ENCODE assay signal across 8 cellular contexts in genomic region chr5:151719228-151719861, GRCh38. TPM values are rescaled to one million over a fixed set of nuclear protein-coding genes. Genes with fewer than 3 reads are reported as not detected.
DNase-seq lines count a peak whose midpoint lies in the region; ATAC-seq, FAIRE-seq and TF ChIP-seq lines count a peak whose summit lies in the region.

No MANE protein-coding gene starts in this region.

- ATAC-seq in HepG2 (peak; percentile 84), HG03378 (IDR thresholded peaks at IDR 0.05; ENCODE audit: unreplicated experiment) (no peak), HG03469 (IDR thresholded peaks at IDR 0.05; ENCODE audit: unreplicated experiment) (no peak)

- peak; percentile 52; the same call in 1 of the 2 replicates for TF ChIP-seq RAD21 in HepG2 (CRISPR knock-in tag; IDR thresholded peaks at IDR 0.05)

- H3K27me3 Mint-ChIP-seq in HFFc6 (ENCODE audit: insufficient read depth) = no peaks in the 10 kb centered on the region; the same call in 1 of the 2 replicates

- intact Hi-C loops in HepG2 (cut with micrococcal nuclease; ENCODE audit: unreplicated experiment) = loop anchor here (1.0 to 2.0 kb wide), 2 partner anchors 33 to 60 kb away; partner anchors contain the start of gene SPARC

- TF ChIP-seq EP300 in HepG2 (IDR thresholded peaks at IDR 0.05; ENCODE audit: low read depth in 2 of 2, low read length in 2 of 2) = no peak
- no peak for TF ChIP-seq EP300 in HepG2 (CRISPR knock-in tag; IDR thresholded peaks at IDR 0.05; ENCODE audit: borderline replicate concordance)

- DNase-seq in HFFc6 (peak; percentile 57), amniotic epithelial cell (ENCODE audit: low read depth) (peak; percentile 62), HepG2 (ENCODE audit: low spot score) (peak; percentile 51), urothelium cell line (ENCODE audit: low spot score) (no peak), H54 (ENCODE audit: insufficient read length, low spot score) (no peak)

- CTCF ChIA-PET in HepG2 (lab: Yijun Ruan, JAX; ENCODE audit: low intra/inter-chr PET ratio, low total read pairs) = interaction anchor here (3.5 kb wide), 1 partner anchor 60 kb away, joined by 38 read pairs; no protein-coding TSS in a partner anchor

- H3K4me2 ChIP-seq in HepG2 (ENCODE audit: low read depth, low read length) = no peak overlapping the region

- no peaks in the 10 kb centered on the region for H3K79me2 ChIP-seq in HepG2 (ENCODE audit: insufficient read depth, low read length)

- H3K4me3 ChIP-seq in HepG2 (replicated peaks in 1 of 3; ENCODE audit: insufficient read depth in 1 of 3, low read depth in 2 of 3, low read length in 3 of 3) = no peak overlapping the region

- no peaks in the 10 kb centered on the region for H3K36me3 Mint-ChIP-seq in HFFc6 (ENCODE audit: low read depth)

- no peaks in the 10 kb centered on the region for H3K36me3 ChIP-seq in HepG2 (replicated peaks in 1 of 2; ENCODE audit: control insufficient read depth in 1 of 2, insufficient read depth in 2 of 2, low read length in 2 of 2)

- peak; percentile 72 for TF ChIP-seq CTCF in C4-2B (conservative IDR thresholded peaks at IDR 0.05)
- TF ChIP-seq CTCF in HFFc6 (IDR thresholded peaks at IDR 0.05) = peak; percentile 94
- peak; percentile 70 for TF ChIP-seq CTCF in HepG2 (CRISPR knock-in tag; IDR thresholded peaks at IDR 0.05)

- no peak overlapping the region for H3K9ac ChIP-seq in HepG2 (ENCODE audit: insufficient read depth, low read depth, low read length)

- H3K4me1 ChIP-seq in HepG2 (ENCODE audit: insufficient read depth, low read length) = no peaks in the 10 kb centered on the region

- H3K27ac ChIP-seq in C4-2B = no peak overlapping the region
- H3K27ac ChIP-seq in HepG2 (ENCODE audit: extremely low read length, insufficient read depth, low read length) = no peak overlapping the region

- WGBS in HepG2 (ENCODE audit: low lambda C conversion rate) = 18% methylated on average over 4 of the region's 4 CpGs

- FAIRE-seq in HepG2 (lab: Jason Lieb, UNC) (peak; percentile 51), urothelium cell line (lab: Jason Lieb, UNC) (no peak), H54 (lab: Jason Lieb, UNC) (no peak)

- no peaks in the 10 kb centered on the region for H3K27me3 ChIP-seq in HepG2 (ENCODE audit: control insufficient read depth in 1 of 2, insufficient read depth in 2 of 2, low read length in 2 of 2)

- no peak for TF ChIP-seq POLR2A in HepG2 (IDR thresholded peaks at IDR 0.05; ENCODE audit: insufficient read depth in 1 of 2, low read depth in 2 of 2, low read length in 2 of 2)
- no peak for TF ChIP-seq POLR2A in H54 (IDR thresholded peaks at IDR 0.05; ENCODE audit: low read depth, low read length)

- H2AFZ ChIP-seq in HepG2 (ENCODE audit: low read length) = no peak overlapping the region

- H3K9me3 ChIP-seq in HepG2 (ENCODE audit: low read length) = no peaks in the 10 kb centered on the region

- peak overlapping the region; percentile 76 for H3K4me3 Mint-ChIP-seq in HFFc6

- in situ Hi-C loops in HepG2 (cut with HindIII; ENCODE audit: extremely low pct_ligation_motif_present, low pct_unique_long_range_greater_than_20kb) = no loop called here

- no peaks in the 10 kb centered on the region for H3K9me3 Mint-ChIP-seq in HFFc6

- H3K27ac Mint-ChIP-seq in HFFc6 = peak overlapping the region; percentile 93

- H4K20me1 ChIP-seq in HepG2 (ENCODE audit: insufficient read depth, low read length) = no peaks in the 10 kb centered on the region

- POLR2A ChIA-PET in HepG2 (lab: Yijun Ruan, JAX) = interaction anchor here (1.0 kb wide), 1 partner anchor 23 kb away, joined by 3 read pairs; no protein-coding TSS in a partner anchor

- BruUV-seq in HepG2 (replicated peaks; lab: Mats Ljungman, UMichigan) = no TSS peak

- peaks cover 53% of the 10 kb centered on the region for H3K4me1 Mint-ChIP-seq in HFFc6 (ENCODE audit: low read depth)

TF ChIP-seq in HepG2, 621 proteins besides CTCF, POLR2A, EP300 and RAD21 (continues in another document):
- TF ChIP-seq PHF8 (CRISPR knock-in tag; IDR thresholded peaks at IDR 0.05) = no peak
- TF ChIP-seq ZNF121 (CRISPR knock-in tag; IDR thresholded peaks at IDR 0.05) = peak; percentile 83

RNA-seq across cellular contexts. Expression of gene SPARC, which starts 32.6 kb away (rescaled TPM):
- total RNA-seq in HFFc6 (2021; fragmentation: NEBNext Ultra II Directional; extraction: Animal tissue kit (Norgen Biotek cat#: 25700)) = 1,000 to 10,000 TPM; 3,729 to 5,836 (median 4,094) TPM
- 75.5 and 192 TPM in 2 replicates for total RNA-seq in HepG2 (2016; rRNA removed; fragmentation: Illumina TruSeq; extraction: Trizol)
- 9.1 and 9.9 TPM in 2 replicates for total RNA-seq in HepG2 (2016; cell fraction: cytosol; rRNA removed; fragmentation: Illumina TruSeq; extraction: Trizol; ENCODE audit: low read depth)
- total RNA-seq in HepG2 (2016; cell fraction: insoluble cytoplasmic fraction; rRNA removed; fragmentation: Illumina TruSeq; extraction: Trizol) = 71.7 and 190 TPM in 2 replicates
- 37.6 and 38.8 TPM in 2 replicates for total RNA-seq in HepG2 (2016; cell fraction: membrane; rRNA removed; fragmentation: Illumina TruSeq; extraction: Trizol)
- total RNA-seq in HepG2 (2016; cell fraction: nucleus; rRNA removed; fragmentation: Illumina TruSeq; extraction: Trizol) = 149 and 175 TPM in 2 replicates
- 65.0 and 76.7 TPM in 2 replicates for polyA plus RNA-seq in HepG2 (2011; rRNA removed)
- polyA plus RNA-seq in HepG2 (2011; cell fraction: cytosol; rRNA removed) = 54.8 and 70.7 TPM in 2 replicates
- 37.4 and 43.1 TPM in 2 replicates for polyA plus RNA-seq in HepG2 (2011; cell fraction: nucleus; rRNA removed)
- 35.8 and 37.1 TPM in 2 replicates for polyA plus RNA-seq in HepG2 (2012)
- 23.5 and 31.8 TPM in 2 replicates for polyA plus RNA-seq in HepG2 (2016; cell fraction: cytosol; fragmentation: Illumina TruSeq; extraction: Trizol; ENCODE audit: low read depth)
- 109 and 123 TPM in 2 replicates for polyA plus RNA-seq in HepG2 (2016; cell fraction: insoluble cytoplasmic fraction; fragmentation: Illumina TruSeq; extraction: Trizol; ENCODE audit: low read depth)
- 43.6 and 45.2 TPM in 2 replicates for polyA plus RNA-seq in HepG2 (2016; cell fraction: membrane; fragmentation: Illumina TruSeq; extraction: Trizol; ENCODE audit: low read depth)
- polyA plus RNA-seq in HepG2 (2016; cell fraction: nucleus; fragmentation: Illumina TruSeq; extraction: Trizol; ENCODE audit: insufficient read depth, low read depth) = 354 and 386 TPM in 2 replicates
- 64.6 TPM in 1 of 2 replicates, not detected in the other for polyA minus RNA-seq in HepG2 (2011; rRNA and poly(A)+ RNA removed; ENCODE audit: low replicate concordance)
- polyA minus RNA-seq in HepG2 (2011; cell fraction: cytosol; rRNA and poly(A)+ RNA removed) = 30.4 and 42.5 TPM in 2 replicates
- 9.7 and 14.0 TPM in 2 replicates for polyA minus RNA-seq in HepG2 (2011; cell fraction: nucleus; rRNA and poly(A)+ RNA removed)

RNA-seq across cellular contexts. Expression of gene ATOX1, which starts 39.1 kb away (rescaled TPM):
- total RNA-seq in HFFc6 (2021; fragmentation: NEBNext Ultra II Directional; extraction: Animal tissue kit (Norgen Biotek cat#: 25700)) = 100 to 1,000 TPM; 148 to 185 (median 155) TPM
- 124 and 146 TPM in 2 replicates for total RNA-seq in HepG2 (2016; rRNA removed; fragmentation: Illumina TruSeq; extraction: Trizol)
- total RNA-seq in HepG2 (2016; cell fraction: cytosol; rRNA removed; fragmentation: Illumina TruSeq; extraction: Trizol; ENCODE audit: low read depth) = 55.4 and 83.7 TPM in 2 replicates
- total RNA-seq in HepG2 (2016; cell fraction: insoluble cytoplasmic fraction; rRNA removed; fragmentation: Illumina TruSeq; extraction: Trizol) = 123 and 144 TPM in 2 replicates
- 93.5 and 124 TPM in 2 replicates for total RNA-seq in HepG2 (2016; cell fraction: membrane; rRNA removed; fragmentation: Illumina TruSeq; extraction: Trizol)
- 49.1 and 52.7 TPM in 2 replicates for total RNA-seq in HepG2 (2016; cell fraction: nucleus; rRNA removed; fragmentation: Illumina TruSeq; extraction: Trizol)
- 62.4 and 62.5 TPM in 2 replicates for polyA plus RNA-seq in HepG2 (2011; rRNA removed)
- 113 and 180 TPM in 2 replicates for polyA plus RNA-seq in HepG2 (2011; cell fraction: cytosol; rRNA removed)
- 35.5 and 39.6 TPM in 2 replicates for polyA plus RNA-seq in HepG2 (2011; cell fraction: nucleus; rRNA removed)
- polyA plus RNA-seq in HepG2 (2012) = 92.4 and 93.3 TPM in 2 replicates
- polyA plus RNA-seq in HepG2 (2016; cell fraction: cytosol; fragmentation: Illumina TruSeq; extraction: Trizol; ENCODE audit: low read depth) = 97.4 and 143 TPM in 2 replicates
- 209 and 219 TPM in 2 replicates for polyA plus RNA-seq in HepG2 (2016; cell fraction: insoluble cytoplasmic fraction; fragmentation: Illumina TruSeq; extraction: Trizol; ENCODE audit: low read depth)
- polyA plus RNA-seq in HepG2 (2016; cell fraction: membrane; fragmentation: Illumina TruSeq; extraction: Trizol; ENCODE audit: low read depth) = 131 and 173 TPM in 2 replicates
- polyA plus RNA-seq in HepG2 (2016; cell fraction: nucleus; fragmentation: Illumina TruSeq; extraction: Trizol; ENCODE audit: insufficient read depth, low read depth) = 113 and 116 TPM in 2 replicates
- 66.0 and 83.2 TPM in 2 replicates for polyA minus RNA-seq in HepG2 (2011; rRNA and poly(A)+ RNA removed; ENCODE audit: low replicate concordance)
- polyA minus RNA-seq in HepG2 (2011; cell fraction: cytosol; rRNA and poly(A)+ RNA removed) = 18.4 and 25.2 TPM in 2 replicates
- polyA minus RNA-seq in HepG2 (2011; cell fraction: nucleus; rRNA and poly(A)+ RNA removed) = 18.3 and 24.2 TPM in 2 replicates

RNA-seq across cellular contexts. Expression of gene G3BP1, which starts 52.4 kb away (rescaled TPM):
- 100 to 1,000 TPM; 242 to 284 (median 245) TPM for total RNA-seq in HFFc6 (2021; fragmentation: NEBNext Ultra II Directional; extraction: Animal tissue kit (Norgen Biotek cat#: 25700))
- total RNA-seq in HepG2 (2016; rRNA removed; fragmentation: Illumina TruSeq; extraction: Trizol) = 320 and 517 TPM in 2 replicates
- 41.5 and 44.3 TPM in 2 replicates for total RNA-seq in HepG2 (2016; cell fraction: cytosol; rRNA removed; fragmentation: Illumina TruSeq; extraction: Trizol; ENCODE audit: low read depth)
- 318 and 499 TPM in 2 replicates for total RNA-seq in HepG2 (2016; cell fraction: insoluble cytoplasmic fraction; rRNA removed; fragmentation: Illumina TruSeq; extraction: Trizol)
- 78.5 and 90.0 TPM in 2 replicates for total RNA-seq in HepG2 (2016; cell fraction: membrane; rRNA removed; fragmentation: Illumina TruSeq; extraction: Trizol)
- 169 and 180 TPM in 2 replicates for total RNA-seq in HepG2 (2016; cell fraction: nucleus; rRNA removed; fragmentation: Illumina TruSeq; extraction: Trizol)
- 36.7 and 36.8 TPM in 2 replicates for polyA plus RNA-seq in HepG2 (2011; rRNA removed)
- 19.1 and 29.1 TPM in 2 replicates for polyA plus RNA-seq in HepG2 (2011; cell fraction: cytosol; rRNA removed)
- 21.7 and 24.8 TPM in 2 replicates for polyA plus RNA-seq in HepG2 (2011; cell fraction: nucleus; rRNA removed)
- polyA plus RNA-seq in HepG2 (2012) = 69.1 and 93.9 TPM in 2 replicates
- polyA plus RNA-seq in HepG2 (2016; cell fraction: cytosol; fragmentation: Illumina TruSeq; extraction: Trizol; ENCODE audit: low read depth) = 10.9 and 11.4 TPM in 2 replicates
- polyA plus RNA-seq in HepG2 (2016; cell fraction: insoluble cytoplasmic fraction; fragmentation: Illumina TruSeq; extraction: Trizol; ENCODE audit: low read depth) = 267 and 318 TPM in 2 replicates
- polyA plus RNA-seq in HepG2 (2016; cell fraction: membrane; fragmentation: Illumina TruSeq; extraction: Trizol; ENCODE audit: low read depth) = 32.9 and 35.3 TPM in 2 replicates
- 110 and 112 TPM in 2 replicates for polyA plus RNA-seq in HepG2 (2016; cell fraction: nucleus; fragmentation: Illumina TruSeq; extraction: Trizol; ENCODE audit: insufficient read depth, low read depth)
- polyA minus RNA-seq in HepG2 (2011; rRNA and poly(A)+ RNA removed; ENCODE audit: low replicate concordance) = 119 and 313 TPM in 2 replicates
- polyA minus RNA-seq in HepG2 (2011; cell fraction: cytosol; rRNA and poly(A)+ RNA removed) = 75.4 and 95.6 TPM in 2 replicates
- 143 and 162 TPM in 2 replicates for polyA minus RNA-seq in HepG2 (2011; cell fraction: nucleus; rRNA and poly(A)+ RNA removed)

Comparison
In these comparisons a context has a peak if more than half of its experiments do, and no peak if none do; other contexts are left out.
1. DNase-seq: peak in HFFc6 (single experiment), amniotic epithelial cell (single experiment) and HepG2 (single experiment); none in urothelium cell line (single experiment) and H54 (single experiment).
2. RNA of gene SPARC, which starts 32.6 kb away (total RNA-seq): 3,729 to 5,836 TPM in HFFc6; 9.1 to 192 TPM in HepG2; every median in the first group is over 10 times any median in the second.
3. Peak in every context shown above with its lines, with median percentiles within 50 percentile points of each other: CTCF ChIP-seq.